In the genomic region with DNA sequence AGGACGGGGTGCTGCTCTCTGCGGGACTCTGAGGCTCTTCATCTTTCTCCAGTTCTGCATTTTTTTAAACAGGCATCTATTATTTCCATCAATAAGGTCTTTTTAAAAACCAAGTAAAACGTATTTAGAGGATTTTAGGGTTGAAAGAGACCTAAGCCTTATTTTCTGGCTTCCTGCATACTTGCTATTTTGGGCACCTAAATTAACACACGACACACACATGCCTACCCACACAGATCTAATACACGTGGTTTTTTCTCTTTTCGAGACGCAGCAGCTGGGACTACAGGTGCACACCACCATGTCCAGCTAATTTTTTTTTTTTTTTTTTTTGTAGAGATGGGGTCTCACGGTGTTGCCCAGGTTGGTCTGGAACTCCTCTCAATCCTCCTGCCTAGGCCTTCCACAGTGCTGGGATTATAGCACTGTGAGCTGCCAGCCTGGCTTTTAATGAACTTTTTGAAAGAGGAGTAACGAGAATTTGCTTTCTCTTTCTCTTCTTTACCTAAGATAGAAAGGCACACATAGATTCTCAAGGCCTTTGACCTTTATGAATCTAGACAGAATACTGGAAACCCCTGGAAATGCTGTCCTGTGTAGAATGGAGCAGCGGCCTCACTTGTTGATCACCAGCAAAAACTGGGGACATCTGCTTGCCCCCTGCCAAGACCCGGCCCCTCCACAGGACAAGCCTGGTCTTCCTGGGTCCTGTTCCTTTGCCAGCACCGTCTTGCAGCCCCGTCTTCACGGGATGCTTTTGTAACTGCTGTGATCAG, we compare ENCODE assay signal across 20 cellular contexts. TPM values are rescaled to one million over a fixed set of nuclear protein-coding genes. Genes with fewer than 3 reads are reported as not detected.
DNase-seq lines count a peak whose midpoint lies in the region; ATAC-seq and TF ChIP-seq lines count a peak whose summit lies in the region.
"Had no signal": no experiment of that assay in that cellular context is flagged by ENCODE, and none has a peak within 500 bp of the region (broad histone marks: within the 10 kb centered on the region; RNA-seq: fewer than 3 reads in every experiment).

No MANE protein-coding gene starts in this region.

- no peaks in the 10 kb centered on the region for H3K79me2 ChIP-seq in DOHH2 (ENCODE audit: control insufficient read depth, low read length)

- TF ChIP-seq CTCF in DOHH2 (IDR thresholded peaks at IDR 0.05; ENCODE audit: low read depth, low read length, poor library complexity, severe bottlenecking) (no peak), activated B cell treated with CpG ODN at 0.5 μM for 24 hours (IDR thresholded peaks at IDR 0.05) (no peak)

- H3K27ac ChIP-seq in DOHH2 (ENCODE audit: low read depth, low read length): no peak overlapping the region
- H3K27ac ChIP-seq: coronary artery had no signal

- peak overlapping the region; percentile 12; the same call in 1 of the 2 replicates for H3K4me2 ChIP-seq in DOHH2 (ENCODE audit: low read length)

- no peaks in the 10 kb centered on the region for H3K9me3 Mint-ChIP-seq in T-helper 2 cell treated with Interferon-gamma antibody and Interleukin-4, amounts not matched to agents 5 μg/mL and 100 μg/mL, for 36 hours
- H3K9me3 Mint-ChIP-seq in activated B cell treated with CpG ODN at 0.5 μM for 24 hours (no peaks in the 10 kb centered on the region), naive B cell (no peaks in the 10 kb centered on the region)

- H3K27me3 Mint-ChIP-seq in T-helper 2 cell treated with Interferon-gamma antibody and Interleukin-4, amounts not matched to agents 5 μg/mL and 100 μg/mL, for 36 hours (ENCODE audit: low read depth): no peaks in the 10 kb centered on the region
- H3K27me3 Mint-ChIP-seq in activated B cell treated with CpG ODN at 0.5 μM for 24 hours (no peaks in the 10 kb centered on the region), naive B cell (no peaks in the 10 kb centered on the region)

- H3K4me3 Mint-ChIP-seq in T-helper 2 cell treated with Interferon-gamma antibody and Interleukin-4, amounts not matched to agents 5 μg/mL and 100 μg/mL, for 36 hours: peak overlapping the region; percentile 15
- peak overlapping the region; percentile 19 for H3K4me3 Mint-ChIP-seq in activated B cell treated with CpG ODN at 0.5 μM for 24 hours
- H3K4me3 Mint-ChIP-seq in naive B cell: peak overlapping the region in 5 of 8 donors; percentile 40 to 78 (median 66)

- no peaks in the 10 kb centered on the region for H4K20me1 ChIP-seq in DOHH2 (ENCODE audit: control insufficient read depth, insufficient read depth, low read depth, low read length)

- no peak overlapping the region for H3K4me3 ChIP-seq in DOHH2 (ENCODE audit: low read length)
- H3K4me3 ChIP-seq: coronary artery had no signal

- no peak for DNase-seq in T-helper 2 cell treated with Interferon-gamma antibody and Interleukin-4, amounts not matched to agents 5 μg/mL and 100 μg/mL, for 36 hours (ENCODE audit: low spot score)
- DNase-seq in T-helper 2 cell: no peak
- no peak for DNase-seq in activated B cell treated with CpG ODN at 0.5 μM for 24 hours
- DNase-seq in naive B cell: no peak
- DNase-seq in NCI-H187 (lab: John Stamatoyannopoulos, UW): no peak
- DNase-seq: mesenchymal stem cell, NCI-H1694 treated with DMSO at 0.1 percent for 48 hours, occipital lobe, small intestine, WERI-Rb-1 had no signal

- intact Hi-C loops in activated B cell treated with CpG ODN at 0.5 μM for 24 hours (cut with micrococcal nuclease): no loop called here

- H3K4me1 ChIP-seq in DOHH2 (ENCODE audit: control insufficient read depth, low read length): peaks cover 28% of the 10 kb centered on the region

- H3K36me3 Mint-ChIP-seq in T-helper 2 cell treated with Interferon-gamma antibody and Interleukin-4, amounts not matched to agents 5 μg/mL and 100 μg/mL, for 36 hours (ENCODE audit: low read depth): peaks cover 3% of the 10 kb centered on the region
- H3K36me3 Mint-ChIP-seq in activated B cell treated with CpG ODN at 0.5 μM for 24 hours (ENCODE audit: low read depth): peaks cover 15% of the 10 kb centered on the region
- no peaks in the 10 kb centered on the region for H3K36me3 Mint-ChIP-seq in naive B cell

- H3K27ac Mint-ChIP-seq in T-helper 2 cell treated with Interferon-gamma antibody and Interleukin-4, amounts not matched to agents 5 μg/mL and 100 μg/mL, for 36 hours: peak overlapping the region; percentile 60
- no peak overlapping the region for H3K27ac Mint-ChIP-seq in activated B cell treated with CpG ODN at 0.5 μM for 24 hours
- H3K27ac Mint-ChIP-seq in naive B cell: peak overlapping the region in 5 of 6 donors; percentile 49 to 97 (median 67)

- H3K36me3 ChIP-seq in DOHH2 (ENCODE audit: control insufficient read depth, low read length): peaks cover 24% of the 10 kb centered on the region

- H3K27me3 ChIP-seq in DOHH2 (ENCODE audit: control insufficient read depth, low read length): no peaks in the 10 kb centered on the region

- ATAC-seq in activated B cell treated with CpG ODN at 0.5 μM for 24 hours (ENCODE audit: low read depth) (no peak), naive B cell (ENCODE audit: low read depth in 2 of 2) (peak in 1 of 2 donors; percentile 48), GM19023 (IDR thresholded peaks at IDR 0.05; ENCODE audit: unreplicated experiment) (no peak), HG03280 (IDR thresholded peaks at IDR 0.05; ENCODE audit: unreplicated experiment) (no peak)

- CTCF ChIA-PET in activated B cell treated with CpG ODN at 0.5 μM for 24 hours (lab: Charles Lee): interaction anchor here (0.6 to 1.0 kb wide), 2 partner anchors 13 to 160 kb away, joined by 4 read pairs; a partner anchor contains a TSS

- H3F3A ChIP-seq in DOHH2 (ENCODE audit: control insufficient read depth, insufficient read depth): no peaks in the 10 kb centered on the region

- no peaks in the 10 kb centered on the region for H3K9me3 ChIP-seq in DOHH2 (ENCODE audit: control insufficient read depth, insufficient read depth, low read length)

- H3K4me1 Mint-ChIP-seq in T-helper 2 cell treated with Interferon-gamma antibody and Interleukin-4, amounts not matched to agents 5 μg/mL and 100 μg/mL, for 36 hours (ENCODE audit: low read depth): peaks cover 11% of the 10 kb centered on the region
- peaks cover 24% of the 10 kb centered on the region for H3K4me1 Mint-ChIP-seq in activated B cell treated with CpG ODN at 0.5 μM for 24 hours
- H3K4me1 Mint-ChIP-seq in naive B cell: peaks cover 19 to 27% (median 26%) of the 10 kb centered on the region in 3 donors

- H3K9me2 ChIP-seq in DOHH2 (replicated peaks; ENCODE audit: control insufficient read depth, low read length): no peaks in the 10 kb centered on the region

- POLR2A ChIA-PET in activated B cell treated with CpG ODN at 0.5 μM for 24 hours (lab: Charles Lee): interaction anchor here (0.6 kb wide), 1 partner anchor 99 kb away, joined by 3 read pairs; a partner anchor contains a TSS

RNA-seq across cellular contexts. Expression of a gene that starts 13.8 kb away (rescaled TPM):
- 0.29 and 0.31 TPM in 2 replicates for total RNA-seq in activated B cell treated with CpG ODN at 0.5 μM for 24 hours
- under 1 TPM in 4 of 6 donors, not detected in 2; 0.30 to 0.84 (median 0.35) TPM for polyA plus RNA-seq in naive B cell (ENCODE audit: low read depth in 6 of 6)
- total RNA-seq: epithelial cell of proximal tubule had no signal

RNA-seq across cellular contexts. Expression of a gene that starts 14.0 kb away (rescaled TPM):
- 17.9 and 21.9 TPM in 2 replicates for total RNA-seq in activated B cell treated with CpG ODN at 0.5 μM for 24 hours
- 1 to 10 TPM in 5 of 6 donors, not detected in 1; 3.9 to 8.3 (median 4.4) TPM for polyA plus RNA-seq in naive B cell (ENCODE audit: low read depth in 6 of 6)

RNA-seq across cellular contexts. Expression of a gene that starts 18.9 kb away (rescaled TPM):
- total RNA-seq in activated B cell treated with CpG ODN at 0.5 μM for 24 hours: 14.3 and 19.1 TPM in 2 replicates
- polyA plus RNA-seq in naive B cell (ENCODE audit: low read depth in 6 of 6): 10 to 100 TPM in 4 of 6 donors, 1 to 10 TPM in 1, not detected in 1; 6.7 to 19.9 (median 14.1) TPM

RNA-seq across cellular contexts. Expression of a gene that starts 40.1 kb away (rescaled TPM):
- total RNA-seq in activated B cell treated with CpG ODN at 0.5 μM for 24 hours: not detected in 2 replicates
- polyA plus RNA-seq in naive B cell (ENCODE audit: low read depth in 6 of 6): not detected
- total RNA-seq: A172, aorta, epithelial cell of proximal tubule, glomerular endothelial cell, NCI-H460, occipital lobe, subcutaneous adipose tissue had no signal
- polyA plus RNA-seq: aorta, small intestine had no signal

RNA-seq across cellular contexts. Expression of a gene that starts 47.1 kb away (rescaled TPM):
- not detected in 2 replicates for total RNA-seq in activated B cell treated with CpG ODN at 0.5 μM for 24 hours
- not detected for polyA plus RNA-seq in naive B cell (ENCODE audit: low read depth in 6 of 6)
- total RNA-seq: A172, aorta, glomerular endothelial cell, NCI-H460, occipital lobe, subcutaneous adipose tissue had no signal

Comparison
In these comparisons a context has a peak if more than half of its experiments do, and no peak if none do; other contexts are left out.
1. H3K4me3 Mint-ChIP-seq: peak in every context shown above with its lines; median percentile 66 in naive B cell; 19 in activated B cell treated with CpG ODN at 0.5 μM for 24 hours; 15 in T-helper 2 cell treated with Interferon-gamma antibody and Interleukin-4, amounts not matched to agents 5 μg/mL and 100 μg/mL, for 36 hours.